Comparison of ENCODE assay signal across 8 cellular contexts in the genomic region with DNA sequence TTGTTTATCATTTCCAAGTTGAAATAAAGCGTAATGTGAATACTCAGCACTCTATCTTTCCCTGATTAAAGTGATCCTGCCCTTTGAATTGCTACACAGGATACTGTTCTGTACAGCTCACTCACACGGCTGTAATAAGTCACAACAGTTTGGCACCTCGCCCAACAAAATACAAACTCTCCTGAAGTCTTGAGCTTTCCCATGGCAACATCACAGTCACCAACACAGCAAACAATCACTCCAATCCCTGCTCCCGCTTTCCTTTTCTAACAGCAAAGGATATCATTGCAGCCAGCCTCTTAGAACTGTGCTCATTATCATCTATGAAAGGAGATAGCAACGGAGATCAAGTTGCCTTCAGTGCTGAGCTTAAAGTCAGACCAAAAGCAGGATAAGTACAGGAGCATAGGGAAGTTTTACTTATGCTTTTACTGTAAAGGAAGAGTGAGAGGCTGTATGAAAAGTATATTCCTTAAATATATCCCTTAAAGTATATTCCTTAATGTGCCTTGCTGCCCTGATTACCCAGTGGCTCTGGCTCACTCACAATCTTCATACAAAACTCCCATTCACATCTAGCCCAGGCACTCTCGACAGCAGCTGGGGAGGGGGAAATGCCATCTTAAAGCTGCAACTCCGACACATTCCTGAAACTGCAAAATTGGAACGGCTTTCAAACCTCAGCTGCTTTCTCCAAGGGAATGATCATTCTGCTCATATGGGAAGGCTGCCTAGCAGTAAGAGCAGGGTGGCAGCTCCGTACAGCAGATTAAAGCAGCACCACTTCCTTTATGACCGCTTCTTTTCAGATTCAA. TPM values are rescaled to one million over a fixed set of nuclear protein-coding genes. Genes with fewer than 3 reads are reported as not detected.
DNase-seq lines count a peak whose midpoint lies in the region; ATAC-seq and TF ChIP-seq lines count a peak whose summit lies in the region.

No MANE protein-coding gene starts in this region.

- H3K9me3 ChIP-seq in SK-N-SH (no peaks in the 10 kb centered on the region), tibial nerve (no peaks in the 10 kb centered on the region)

- TF ChIP-seq EP300 in SK-N-SH (IDR thresholded peaks at IDR 0.05; ENCODE audit: borderline replicate concordance in 1 of 2, low read depth in 1 of 2, low read length in 1 of 2) (peak in 1 of 2 experiments; percentile 54; a peak in 1 of 4 replicates), tibial nerve (IDR thresholded peaks at IDR 0.05) (peak in 1 of 2 donors; percentile 73)

- no peak overlapping the region for H2AFZ ChIP-seq in SK-N-SH (ENCODE audit: low read depth)

- peak; percentile 95 for DNase-seq in AG09319 (ENCODE audit: extremely low read depth, low read depth)
- DNase-seq in HS-27A (ENCODE audit: low read depth) = peak; percentile 99
- DNase-seq in SK-N-SH = peak; percentile 30
- peak; percentile 99 for DNase-seq in epithelial cell of esophagus (ENCODE audit: low read depth)
- peak; percentile 56 for DNase-seq in midbrain (lab: John Stamatoyannopoulos, UW)
- peak; percentile 74 to 93 for DNase-seq in tibial nerve (ENCODE audit: low spot score in 2 of 2)
- no peak for DNase-seq in effector memory CD8-positive, alpha-beta T cell

- H3K4me3 ChIP-seq in SK-N-SH (ENCODE audit: low read depth in 2 of 2, low read length in 1 of 2) = peak overlapping the region; percentile 28 to 54; a peak in 3 of 4 replicates
- H3K4me3 ChIP-seq in epithelial cell of esophagus (ENCODE audit: low read length) = peak overlapping the region; percentile 11
- H3K4me3 ChIP-seq in tibial nerve = peak overlapping the region; percentile 24 to 41 (median 28)

- TF ChIP-seq RAD21 in SK-N-SH (IDR thresholded peaks at IDR 0.05; ENCODE audit: low read length) = no peak

- H3K9ac ChIP-seq in SK-N-SH = peak overlapping the region; percentile 84

- TF ChIP-seq POLR2A in tibial nerve (IDR thresholded peaks at IDR 0.05) = no peak

- H3K4me3 Mint-ChIP-seq in effector memory CD8-positive, alpha-beta T cell = no peak overlapping the region

- H4K20me1 ChIP-seq in SK-N-SH (ENCODE audit: insufficient read depth) = no peaks in the 10 kb centered on the region

- H3K36me3 ChIP-seq in SK-N-SH (replicated peaks in 1 of 2; ENCODE audit: control insufficient read depth in 1 of 2, insufficient read depth in 2 of 2, low read length in 1 of 2) (no peaks in the 10 kb centered on the region), tibial nerve (no peaks in the 10 kb centered on the region)

- peak overlapping the region; percentile 83 for H3K4me2 ChIP-seq in SK-N-SH

- H3K27ac ChIP-seq in SK-N-SH (ENCODE audit: low read depth in 2 of 2, low read length in 1 of 2) (peak overlapping the region; percentile 87 to 100), tibial nerve (peak overlapping the region; percentile 58 to 92 (median 78))

- TF ChIP-seq CTCF in AG09319 (IDR thresholded peaks at IDR 0.05; ENCODE audit: low read depth, low read length) (no peak), SK-N-SH (IDR thresholded peaks at IDR 0.05) (no peak), epithelial cell of esophagus (IDR thresholded peaks at IDR 0.05; ENCODE audit: insufficient read depth, low read depth, low read length, missing control alignments) (no peak), tibial nerve (IDR thresholded peaks at IDR 0.05) (no peak)

- POLR2A ChIA-PET in SK-N-SH (lab: Yijun Ruan, JAX) = no interaction called here

- no peaks in the 10 kb centered on the region for H3K36me3 Mint-ChIP-seq in effector memory CD8-positive, alpha-beta T cell (ENCODE audit: insufficient read depth)

- H3K27me3 Mint-ChIP-seq in effector memory CD8-positive, alpha-beta T cell = no peaks in the 10 kb centered on the region

- CTCF ChIA-PET in SK-N-SH (lab: Yijun Ruan, JAX) = interaction anchor here (1.1 kb wide), 2 partner anchors 12 to 29 kb away, joined by 3 to 4 read pairs; no protein-coding TSS in a partner anchor

- peaks cover 16 to 20% of the 10 kb centered on the region in 2 donors for H3K4me1 Mint-ChIP-seq in effector memory CD8-positive, alpha-beta T cell (ENCODE audit: low read depth in 2 of 2)

- peak overlapping the region in 1 of 2 donors; percentile 41 for H3K27ac Mint-ChIP-seq in effector memory CD8-positive, alpha-beta T cell

- H3K4me1 ChIP-seq in SK-N-SH (ENCODE audit: control insufficient read depth in 1 of 2, insufficient read depth in 2 of 2, low read depth in 1 of 2, low read length in 1 of 2) = peaks cover 15 to 82% of the 10 kb centered on the region in 2 experiments
- peaks cover 0 to 98% (median 58%) of the 10 kb centered on the region in 4 donors for H3K4me1 ChIP-seq in tibial nerve

- no peaks in the 10 kb centered on the region for H3K9me2 ChIP-seq in SK-N-SH

- no peaks in the 10 kb centered on the region for H3K9me3 Mint-ChIP-seq in effector memory CD8-positive, alpha-beta T cell

- peaks cover 81% of the 10 kb centered on the region for H3F3A ChIP-seq in SK-N-SH (replicated peaks; ENCODE audit: insufficient read depth)

- H3K79me2 ChIP-seq in SK-N-SH (ENCODE audit: insufficient read depth) = peaks cover 76% of the 10 kb centered on the region

- H3K27me3 ChIP-seq in SK-N-SH (ENCODE audit: insufficient read depth) = no peaks in the 10 kb centered on the region
- H3K27me3 ChIP-seq in tibial nerve = no peaks in the 10 kb centered on the region

- 4% methylated on average over 10 of the region's 10 CpGs for WGBS in SK-N-SH (ENCODE audit: low lambda C conversion rate)
- WGBS in tibial nerve, 2 donors = 2 to 5% methylated on average over 10 of the region's 10 CpGs

- ATAC-seq in GM19035 (IDR thresholded peaks at IDR 0.05; ENCODE audit: unreplicated experiment) = no peak
- no peak for ATAC-seq in effector memory CD8-positive, alpha-beta T cell (replicated peaks)

TF ChIP-seq in SK-N-SH, 30 proteins besides CTCF, POLR2A, EP300 and RAD21:
- TF ChIP-seq SIN3A (IDR thresholded peaks at IDR 0.05; ENCODE audit: borderline replicate concordance, low read depth, low read length) = 0 out of 2 replicates have a peak, but pooled peaks have one; percentile 49
- TF ChIP-seq FOXM1 (IDR thresholded peaks at IDR 0.05; ENCODE audit: low read depth) = 0 out of 2 replicates have a peak, but pooled peaks have one; percentile 39
- peak; percentile 23; the same call in 1 of the 2 replicates for TF ChIP-seq FOSL2 (IDR thresholded peaks at IDR 0.05; ENCODE audit: borderline replicate concordance, low read depth)
- TF ChIP-seq, protein P1, sequence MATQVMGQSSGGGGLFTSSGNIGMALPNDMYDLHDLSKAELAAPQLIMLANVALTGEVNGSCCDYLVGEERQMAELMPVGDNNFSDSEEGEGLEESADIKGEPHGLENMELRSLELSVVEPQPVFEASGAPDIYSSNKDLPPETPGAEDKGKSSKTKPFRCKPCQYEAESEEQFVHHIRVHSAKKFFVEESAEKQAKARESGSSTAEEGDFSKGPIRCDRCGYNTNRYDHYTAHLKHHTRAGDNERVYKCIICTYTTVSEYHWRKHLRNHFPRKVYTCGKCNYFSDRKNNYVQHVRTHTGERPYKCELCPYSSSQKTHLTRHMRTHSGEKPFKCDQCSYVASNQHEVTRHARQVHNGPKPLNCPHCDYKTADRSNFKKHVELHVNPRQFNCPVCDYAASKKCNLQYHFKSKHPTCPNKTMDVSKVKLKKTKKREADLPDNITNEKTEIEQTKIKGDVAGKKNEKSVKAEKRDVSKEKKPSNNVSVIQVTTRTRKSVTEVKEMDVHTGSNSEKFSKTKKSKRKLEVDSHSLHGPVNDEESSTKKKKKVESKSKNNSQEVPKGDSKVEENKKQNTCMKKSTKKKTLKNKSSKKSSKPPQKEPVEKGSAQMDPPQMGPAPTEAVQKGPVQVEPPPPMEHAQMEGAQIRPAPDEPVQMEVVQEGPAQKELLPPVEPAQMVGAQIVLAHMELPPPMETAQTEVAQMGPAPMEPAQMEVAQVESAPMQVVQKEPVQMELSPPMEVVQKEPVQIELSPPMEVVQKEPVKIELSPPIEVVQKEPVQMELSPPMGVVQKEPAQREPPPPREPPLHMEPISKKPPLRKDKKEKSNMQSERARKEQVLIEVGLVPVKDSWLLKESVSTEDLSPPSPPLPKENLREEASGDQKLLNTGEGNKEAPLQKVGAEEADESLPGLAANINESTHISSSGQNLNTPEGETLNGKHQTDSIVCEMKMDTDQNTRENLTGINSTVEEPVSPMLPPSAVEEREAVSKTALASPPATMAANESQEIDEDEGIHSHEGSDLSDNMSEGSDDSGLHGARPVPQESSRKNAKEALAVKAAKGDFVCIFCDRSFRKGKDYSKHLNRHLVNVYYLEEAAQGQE (IDR thresholded peaks at IDR 0.05; ENCODE audit: low read depth, low read length) = no peak
- no peak for TF ChIP-seq CHD2 (IDR thresholded peaks at IDR 0.05; ENCODE audit: low read length, partially characterized antibody)
- TF ChIP-seq, protein P2, sequence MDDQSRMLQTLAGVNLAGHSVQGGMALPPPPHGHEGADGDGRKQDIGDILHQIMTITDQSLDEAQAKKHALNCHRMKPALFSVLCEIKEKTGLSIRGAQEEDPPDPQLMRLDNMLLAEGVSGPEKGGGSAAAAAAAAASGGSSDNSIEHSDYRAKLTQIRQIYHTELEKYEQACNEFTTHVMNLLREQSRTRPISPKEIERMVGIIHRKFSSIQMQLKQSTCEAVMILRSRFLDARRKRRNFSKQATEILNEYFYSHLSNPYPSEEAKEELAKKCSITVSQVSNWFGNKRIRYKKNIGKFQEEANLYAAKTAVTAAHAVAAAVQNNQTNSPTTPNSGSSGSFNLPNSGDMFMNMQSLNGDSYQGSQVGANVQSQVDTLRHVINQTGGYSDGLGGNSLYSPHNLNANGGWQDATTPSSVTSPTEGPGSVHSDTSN (IDR thresholded peaks at IDR 0.05) = peak; percentile 82
- peak; percentile 65 for TF ChIP-seq TCF12 (IDR thresholded peaks at IDR 0.05)
- TF ChIP-seq RFX5 (IDR thresholded peaks at IDR 0.05; ENCODE audit: low read length) = peak; percentile 96
- peak; percentile 88 for TF ChIP-seq NFIC (IDR thresholded peaks at IDR 0.05; ENCODE audit: borderline replicate concordance)
- TF ChIP-seq, protein P3, sequence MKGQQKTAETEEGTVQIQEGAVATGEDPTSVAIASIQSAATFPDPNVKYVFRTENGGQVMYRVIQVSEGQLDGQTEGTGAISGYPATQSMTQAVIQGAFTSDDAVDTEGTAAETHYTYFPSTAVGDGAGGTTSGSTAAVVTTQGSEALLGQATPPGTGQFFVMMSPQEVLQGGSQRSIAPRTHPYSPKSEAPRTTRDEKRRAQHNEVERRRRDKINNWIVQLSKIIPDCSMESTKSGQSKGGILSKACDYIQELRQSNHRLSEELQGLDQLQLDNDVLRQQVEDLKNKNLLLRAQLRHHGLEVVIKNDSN (IDR thresholded peaks at IDR 0.05; ENCODE audit: borderline replicate concordance, low read depth) = no peak
- peak; percentile 32; the same call in 1 of the 2 replicates for TF ChIP-seq POLR2AphosphoS5 (IDR thresholded peaks at IDR 0.05; ENCODE audit: low read depth, low read length)

RNA-seq across cellular contexts. Expression of a gene that starts 35.9 kb away (rescaled TPM):
- 20.1 and 24.5 TPM in 2 replicates for polyA plus RNA-seq in SK-N-SH (2012; rRNA removed)
- 16.5 and 20.7 TPM in 2 replicates for polyA plus RNA-seq in SK-N-SH (2012; cell fraction: cytosol; rRNA removed)
- 8.9 and 22.7 TPM in 2 replicates for polyA plus RNA-seq in SK-N-SH (2012; cell fraction: nucleus; rRNA removed)
- 10 to 100 TPM; 20.5 to 38.4 (median 27.9) TPM for total RNA-seq in tibial nerve

Comparison
In these comparisons a context has a peak if more than half of its experiments do, and no peak if none do; other contexts are left out.
1. DNase-seq: peak in AG09319 (single experiment), HS-27A (single experiment), SK-N-SH (single experiment), epithelial cell of esophagus (single experiment), midbrain (single experiment) and tibial nerve (2 of 2); none in effector memory CD8-positive, alpha-beta T cell (0 of 3).
2. Peak in every context shown above with its lines, with median percentiles within 50 percentile points of each other: H3K4me3 ChIP-seq.